Comparison of ENCODE assay signal across 17 cellular contexts in the genomic region with DNA sequence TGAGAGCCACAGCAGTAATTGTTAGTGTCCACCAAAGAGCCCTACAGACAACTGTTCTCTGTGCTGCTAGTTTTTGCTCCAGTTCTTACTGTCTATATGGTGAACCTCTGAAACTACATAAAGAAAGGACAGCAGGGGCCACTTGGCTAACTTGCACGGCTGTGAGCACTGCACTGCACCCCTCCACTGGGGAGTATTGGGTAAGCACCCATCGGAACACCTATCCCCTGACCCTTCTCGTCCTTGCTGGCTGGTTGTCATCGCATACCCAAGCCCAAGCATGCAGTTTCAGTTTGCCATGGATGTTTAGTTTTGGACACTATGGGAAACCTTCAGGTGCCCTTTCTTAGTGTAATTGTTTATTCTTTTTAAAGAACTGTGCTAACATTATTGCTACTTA.
A peak's percentile ranks its signal among the peaks of the same experiment; 100 is the strongest.
DNase-seq lines count a peak whose midpoint lies in the region; ATAC-seq and TF ChIP-seq lines count a peak whose summit lies in the region.
"Had no signal": no experiment of that assay in that cellular context is flagged by ENCODE, and none has a peak within 500 bp of the region (broad histone marks: within the 10 kb centered on the region; RNA-seq: fewer than 3 reads in every experiment).

No MANE protein-coding gene starts in this region.

- no peak for ATAC-seq in GM19455 (IDR thresholded peaks at IDR 0.05; ENCODE audit: unreplicated experiment)
- ATAC-seq: gastroesophageal sphincter, K562 had no signal

- H3K27ac ChIP-seq in coronary artery (no peak overlapping the region), caudate nucleus (ENCODE audit: low read depth, low read length) (no peak overlapping the region)
- H3K27ac ChIP-seq: dorsolateral prefrontal cortex, gastroesophageal sphincter, PC-9, SJSA1 had no signal

- H3K27ac Mint-ChIP-seq in activated naive CD4-positive, alpha-beta T cell treated with anti-CD3 and anti-CD28 coated beads, Interleukin-2, amount 50 U/mL, for 24 hours: peak overlapping the region; percentile 26
- peak overlapping the region; percentile 95 for H3K27ac Mint-ChIP-seq in T-helper 2 cell treated with Interferon-gamma antibody and Interleukin-4, amounts not matched to agents 5 μg/mL and 100 μg/mL, for 36 hours
- H3K27ac Mint-ChIP-seq in mesothelial cell of epicardium: no peak overlapping the region
- H3K27ac Mint-ChIP-seq: HFFc6 had no signal

- TF ChIP-seq CTCF in coronary artery (IDR thresholded peaks at IDR 0.05) (no peak), mesothelial cell of epicardium (IDR thresholded peaks at IDR 0.05; ENCODE audit: unreplicated experiment) (no peak)

- peaks cover 93% of the 10 kb centered on the region for H3K4me1 Mint-ChIP-seq in activated naive CD4-positive, alpha-beta T cell treated with anti-CD3 and anti-CD28 coated beads, Interleukin-2, amount 50 U/mL, for 24 hours
- peaks cover 85% of the 10 kb centered on the region for H3K4me1 Mint-ChIP-seq in T-helper 2 cell treated with Interferon-gamma antibody and Interleukin-4, amounts not matched to agents 5 μg/mL and 100 μg/mL, for 36 hours (ENCODE audit: low read depth)
- no peaks in the 10 kb centered on the region for H3K4me1 Mint-ChIP-seq in mesothelial cell of epicardium

- no peaks in the 10 kb centered on the region for H3K9me3 Mint-ChIP-seq in activated naive CD4-positive, alpha-beta T cell treated with anti-CD3 and anti-CD28 coated beads, Interleukin-2, amount 50 U/mL, for 24 hours
- no peaks in the 10 kb centered on the region for H3K9me3 Mint-ChIP-seq in T-helper 2 cell treated with Interferon-gamma antibody and Interleukin-4, amounts not matched to agents 5 μg/mL and 100 μg/mL, for 36 hours
- no peaks in the 10 kb centered on the region for H3K9me3 Mint-ChIP-seq in mesothelial cell of epicardium
- H3K9me3 Mint-ChIP-seq: HFFc6 had no signal

- peaks cover 20% of the 10 kb centered on the region for H3K36me3 Mint-ChIP-seq in activated naive CD4-positive, alpha-beta T cell treated with anti-CD3 and anti-CD28 coated beads, Interleukin-2, amount 50 U/mL, for 24 hours
- peaks cover 39% of the 10 kb centered on the region for H3K36me3 Mint-ChIP-seq in T-helper 2 cell treated with Interferon-gamma antibody and Interleukin-4, amounts not matched to agents 5 μg/mL and 100 μg/mL, for 36 hours (ENCODE audit: low read depth)
- H3K36me3 Mint-ChIP-seq in mesothelial cell of epicardium: peaks cover 23% of the 10 kb centered on the region

- H3K4me3 ChIP-seq in coronary artery: no peak overlapping the region
- H3K4me3 ChIP-seq: dorsolateral prefrontal cortex, gastroesophageal sphincter, K562, PC-9, SJSA1 had no signal

- H3K4me3 Mint-ChIP-seq in activated naive CD4-positive, alpha-beta T cell treated with anti-CD3 and anti-CD28 coated beads, Interleukin-2, amount 50 U/mL, for 24 hours: peak overlapping the region; percentile 62
- H3K4me3 Mint-ChIP-seq in T-helper 2 cell treated with Interferon-gamma antibody and Interleukin-4, amounts not matched to agents 5 μg/mL and 100 μg/mL, for 36 hours: peak overlapping the region; percentile 77
- no peak overlapping the region for H3K4me3 Mint-ChIP-seq in mesothelial cell of epicardium
- H3K4me3 Mint-ChIP-seq: HFFc6 had no signal

- no peaks in the 10 kb centered on the region for H3K27me3 Mint-ChIP-seq in activated naive CD4-positive, alpha-beta T cell treated with anti-CD3 and anti-CD28 coated beads, Interleukin-2, amount 50 U/mL, for 24 hours
- H3K27me3 Mint-ChIP-seq in T-helper 2 cell treated with Interferon-gamma antibody and Interleukin-4, amounts not matched to agents 5 μg/mL and 100 μg/mL, for 36 hours (ENCODE audit: low read depth): no peaks in the 10 kb centered on the region
- H3K27me3 Mint-ChIP-seq in mesothelial cell of epicardium (ENCODE audit: low read depth): no peaks in the 10 kb centered on the region

- DNase-seq in activated naive CD4-positive, alpha-beta T cell treated with anti-CD3 and anti-CD28 coated beads, Interleukin-2, amount 50 U/mL, for 16 hours: no peak
- no peak for DNase-seq in T-helper 2 cell treated with Interferon-gamma antibody and Interleukin-4, amounts not matched to agents 5 μg/mL and 100 μg/mL, for 36 hours (ENCODE audit: low spot score)
- DNase-seq in coronary artery (ENCODE audit: low spot score) (peak; percentile 38), mesothelial cell of epicardium (ENCODE audit: low spot score in 2 of 2, unreplicated experiment in 2 of 2) (no peak), caudate nucleus (lab: John Stamatoyannopoulos, UW) (no peak)
- peak; percentile 22 for DNase-seq in stimulated activated CD8-positive, alpha-beta memory T cell treated with anti-CD3 and anti-CD28 coated beads, Interleukin-4, amount 100 ng/mL, for 48 hours
- DNase-seq: DMS79 treated with DMSO at 0.1 percent for 48 hours, HFFc6, mesenchymal stem cell, NCI-H226, PC-9 had no signal

Comparison
In these comparisons a context has a peak if more than half of its experiments do, and no peak if none do; other contexts are left out.
1. DNase-seq: peak in coronary artery (single experiment) and stimulated activated CD8-positive, alpha-beta memory T cell treated with anti-CD3 and anti-CD28 coated beads, Interleukin-4, amount 100 ng/mL, for 48 hours (single experiment); none in activated naive CD4-positive, alpha-beta T cell treated with anti-CD3 and anti-CD28 coated beads, Interleukin-2, amount 50 U/mL, for 16 hours (single experiment), T-helper 2 cell treated with Interferon-gamma antibody and Interleukin-4, amounts not matched to agents 5 μg/mL and 100 μg/mL, for 36 hours (single experiment), mesothelial cell of epicardium (0 of 2) and caudate nucleus (0 of 61).